Comparison of ENCODE assay signal across 17 cellular contexts in genomic region chr2:181420259-181421130, GRCh38. TPM values are rescaled to one million over a fixed set of nuclear protein-coding genes. Genes with fewer than 3 reads are reported as not detected.
DNase-seq lines count a peak whose midpoint lies in the region; ATAC-seq, FAIRE-seq and TF ChIP-seq lines count a peak whose summit lies in the region.
"Had no signal": no experiment of that assay in that cellular context is flagged by ENCODE, and none has a peak within 500 bp of the region (broad histone marks: within the 10 kb centered on the region; RNA-seq: fewer than 3 reads in every experiment).

No MANE protein-coding gene starts in this region.

- WGBS in H1 (ENCODE audit: extremely low coverage in 1 of 2, insufficient coverage in 1 of 2, insufficient read length in 1 of 2, insufficient replicate concordance in 2 of 2, low coverage in 1 of 2, low lambda C conversion rate in 2 of 2, missing lambda C conversion rate in 1 of 2), 2 experiments, result 78% methylated on average over 6 of the region's 6 CpGs; no CpG with 5 or more reads in 1 of the 2 experiments
- 81% methylated on average over 6 of the region's 6 CpGs for WGBS in thymus

- CTCF ChIA-PET in activated naive CD4-positive, alpha-beta T cell treated with anti-CD3 and anti-CD28 coated beads for 36 hours (lab: Charles Lee), result no interaction called here
- CTCF ChIA-PET in H1 (lab: Charles Lee; ENCODE audit: partially characterized antibody), result interaction anchor here (1.3 to 1.5 kb wide), 2 partner anchors 9 to 11 kb away, joined by 3 to 8 read pairs; no protein-coding TSS in a partner anchor

- no peak overlapping the region for H4K91ac ChIP-seq in H1 (replicated peaks; ENCODE audit: insufficient read length, low read length)

- no peak overlapping the region for H3K18ac ChIP-seq in H1 (ENCODE audit: extremely low read depth, low read length)

- H3K9me3 ChIP-seq in OCI-LY3 (ENCODE audit: insufficient read depth, low read length) (no peaks in the 10 kb centered on the region), H1 (ENCODE audit: insufficient read depth in 2 of 2, low read depth in 1 of 2, low read length in 1 of 2) (no peaks in the 10 kb centered on the region; a peak in 1 of 4 replicates), thymus (ENCODE audit: control insufficient read depth) (no peaks in the 10 kb centered on the region)
- H3K9me3 ChIP-seq: gastroesophageal sphincter, right lobe of liver had no signal

- no peak for TF ChIP-seq RAD21 in H1 (IDR thresholded peaks at IDR 0.05 in 1 of 2, conservative IDR thresholded peaks at IDR 0.05 in 1 of 2; ENCODE audit: low read depth in 2 of 2, low read length in 2 of 2)

- POLR2A ChIA-PET in H1 (lab: Charles Lee; ENCODE audit: partially characterized antibody), result no interaction called here

- H3K56ac ChIP-seq in H1 (replicated peaks; ENCODE audit: insufficient read length, low read depth, low read length), result no peak overlapping the region

- intact Hi-C loops in activated naive CD4-positive, alpha-beta T cell treated with anti-CD3 and anti-CD28 coated beads for 36 hours (cut with micrococcal nuclease), result loop anchor here (5.0 kb wide), 1 partner anchor 37 kb away; the partner anchor contains the start of gene ITGA4
- intact Hi-C loops in left colon (cut with DNase I, micrococcal nuclease), result no loop called here

- no peak overlapping the region for H3K4me3 Mint-ChIP-seq in activated naive CD4-positive, alpha-beta T cell treated with anti-CD3 and anti-CD28 coated beads for 36 hours
- H3K4me3 Mint-ChIP-seq: type B pancreatic cell had no signal

- no peaks in the 10 kb centered on the region for H3K36me3 ChIP-seq in OCI-LY3 (replicated peaks; ENCODE audit: low read depth, low read length)
- no peaks in the 10 kb centered on the region for H3K36me3 ChIP-seq in H1 (ENCODE audit: control insufficient read depth in 2 of 4, insufficient read depth in 4 of 4, low read length in 3 of 4)
- no peaks in the 10 kb centered on the region for H3K36me3 ChIP-seq in thymus (ENCODE audit: control insufficient read depth, insufficient read depth)
- H3K36me3 ChIP-seq: gastroesophageal sphincter, right lobe of liver had no signal

- no peak overlapping the region for H2AK5ac ChIP-seq in H1 (ENCODE audit: low read depth, low read length)

- TF ChIP-seq EP300 in H1 (IDR thresholded peaks at IDR 0.05; ENCODE audit: borderline replicate concordance in 1 of 2, low read depth in 2 of 2, low read length in 2 of 2), result no peak

- no peak overlapping the region for H3K4ac ChIP-seq in H1 (replicated peaks; ENCODE audit: insufficient read length, low read depth, low read length)

- no peak overlapping the region for H2BK120ac ChIP-seq in H1 (replicated peaks; ENCODE audit: low read depth, low read length)

- H3K4me2 ChIP-seq in OCI-LY3 (ENCODE audit: low read length) (peak overlapping the region; percentile 76), H1 (ENCODE audit: insufficient read depth in 1 of 2, low read depth in 2 of 2, low read length in 2 of 2) (no peak overlapping the region)

- H3K27ac ChIP-seq in OCI-LY3 (ENCODE audit: low read length), result peak overlapping the region; percentile 72
- H3K27ac ChIP-seq in H1 (ENCODE audit: low read depth, low read length), result no peak overlapping the region
- peak overlapping the region; percentile 80 for H3K27ac ChIP-seq in thymus (ENCODE audit: low read depth)
- H3K27ac ChIP-seq: gastroesophageal sphincter, right lobe of liver had no signal

- no peak for TF ChIP-seq POLR2A in H1 (IDR thresholded peaks at IDR 0.05; ENCODE audit: control extremely low read depth in 1 of 2, low read depth in 2 of 2, low read length in 2 of 2)

- H2AFZ ChIP-seq in OCI-LY3 (ENCODE audit: low read depth, low read length) (peak overlapping the region; percentile 88), H1 (ENCODE audit: low read length) (peak overlapping the region; percentile 82; the same call in 1 of the 2 replicates)

- H3K27me3 Mint-ChIP-seq in activated naive CD4-positive, alpha-beta T cell treated with anti-CD3 and anti-CD28 coated beads for 36 hours (ENCODE audit: low read depth), result no peaks in the 10 kb centered on the region
- H3K27me3 Mint-ChIP-seq: type B pancreatic cell had no signal

- H4K20me1 ChIP-seq in OCI-LY3 (ENCODE audit: insufficient read depth, low read length) (no peaks in the 10 kb centered on the region), H1 (replicated peaks in 1 of 2; ENCODE audit: control insufficient read depth in 1 of 2, insufficient read depth in 2 of 2, low read length in 2 of 2) (no peaks in the 10 kb centered on the region)

- H3K27ac Mint-ChIP-seq in activated naive CD4-positive, alpha-beta T cell treated with anti-CD3 and anti-CD28 coated beads for 36 hours, result peak overlapping the region; percentile 38
- H3K27ac Mint-ChIP-seq: type B pancreatic cell had no signal

- H3K23ac ChIP-seq in H1 (ENCODE audit: insufficient read length), result no peak overlapping the region

- H2BK5ac ChIP-seq in H1 (ENCODE audit: low read depth, low read length), result no peak overlapping the region

- H4K5ac ChIP-seq in H1 (ENCODE audit: insufficient read length, low read depth, low read length), result no peak overlapping the region

- H3K4me3 ChIP-seq in OCI-LY3 (ENCODE audit: low read length) (peak overlapping the region; percentile 44), H1 (ENCODE audit: extremely low read depth in 1 of 4, insufficient read depth in 2 of 4, low read depth in 3 of 4, low read length in 4 of 4) (no peak overlapping the region), thymus (ENCODE audit: low read length) (no peak overlapping the region)
- H3K4me3 ChIP-seq: gastroesophageal sphincter, right lobe of liver had no signal

- no peak overlapping the region for H3K14ac ChIP-seq in H1 (ENCODE audit: insufficient read length)

- TF ChIP-seq CTCF in OCI-LY3 (IDR thresholded peaks at IDR 0.05; ENCODE audit: low read depth, low read length) (no peak), H1 (IDR thresholded peaks at IDR 0.05; ENCODE audit: control extremely low read depth in 1 of 3, insufficient read depth in 1 of 3, low read depth in 1 of 3, low read length in 3 of 3) (no peak)

- H2BK20ac ChIP-seq in H1 (ENCODE audit: low read length), result no peak overlapping the region

- no peaks in the 10 kb centered on the region for H3K79me2 ChIP-seq in OCI-LY3 (ENCODE audit: low read length)
- H3K79me2 ChIP-seq in H1 (ENCODE audit: control insufficient read depth in 1 of 2, insufficient read depth in 2 of 2, low read length in 2 of 2), result no peaks in the 10 kb centered on the region

- H3K9ac ChIP-seq in OCI-LY3 (ENCODE audit: low read length) (peak overlapping the region; percentile 14; the same call in 1 of the 2 replicates), H1 (replicated peaks in 1 of 4; ENCODE audit: extremely low read depth in 1 of 4, low read depth in 3 of 4, low read length in 3 of 4) (no peak overlapping the region)

- peaks cover 33% of the 10 kb centered on the region for H3K4me1 ChIP-seq in OCI-LY3 (ENCODE audit: low read length)
- no peaks in the 10 kb centered on the region for H3K4me1 ChIP-seq in H1 (replicated peaks in 1 of 4; ENCODE audit: control insufficient read depth in 3 of 4, insufficient read depth in 4 of 4, low read length in 3 of 4)
- peaks cover 12% of the 10 kb centered on the region for H3K4me1 ChIP-seq in thymus (ENCODE audit: control insufficient read depth, insufficient read depth, low read length)
- H3K4me1 ChIP-seq: gastroesophageal sphincter, right lobe of liver had no signal

- H2BK12ac ChIP-seq in H1 (ENCODE audit: low read depth, low read length), result no peak overlapping the region

- no peaks in the 10 kb centered on the region for H3K36me3 Mint-ChIP-seq in activated naive CD4-positive, alpha-beta T cell treated with anti-CD3 and anti-CD28 coated beads for 36 hours (ENCODE audit: low read depth)
- H3K36me3 Mint-ChIP-seq: type B pancreatic cell had no signal

- no peak overlapping the region for H2BK15ac ChIP-seq in H1 (ENCODE audit: low read length)

- peak; percentile 13 for DNase-seq in activated naive CD4-positive, alpha-beta T cell treated with anti-CD3 and anti-CD28 coated beads for 36 hours
- DNase-seq in activated naive CD4-positive, alpha-beta T cell treated with anti-CD3 and anti-CD28 coated beads, Interleukin-2, amount 50 U/mL, for 16 hours, result no peak
- DNase-seq in H1 (ENCODE audit: low read depth in 1 of 2, low spot score in 2 of 2) (no peak), hepatic stellate cell (ENCODE audit: low spot score) (no peak), left colon (no peak)
- DNase-seq: IMR-90; mammary epithelial cell; NCI-H1105 treated with DMSO at 0.1 percent for 48 hours; NCI-H2171 treated with DMSO at 0.1 percent for 48 hours; NK-92 treated with Interleukin-12 subunit alpha and Interleukin-12 subunit beta, amount 100 ng/mL, for 24 hours; right lobe of liver; stimulated activated CD4-positive, alpha-beta T cell treated with anti-CD3 and anti-CD28 coated beads, Interleukin-2, amount 100 ng/mL, for 24 hours had no signal

- FAIRE-seq in H1 (lab: Jason Lieb, UNC), result no peak

- peaks cover 24% of the 10 kb centered on the region for H3K4me1 Mint-ChIP-seq in activated naive CD4-positive, alpha-beta T cell treated with anti-CD3 and anti-CD28 coated beads for 36 hours (ENCODE audit: low read depth)

- no peaks in the 10 kb centered on the region for H3K79me1 ChIP-seq in H1 (ENCODE audit: low read depth, low read length)

- peaks cover 14% of the 10 kb centered on the region for H3K9me3 Mint-ChIP-seq in activated naive CD4-positive, alpha-beta T cell treated with anti-CD3 and anti-CD28 coated beads for 36 hours

- no peak for ATAC-seq in left colon
- ATAC-seq in HG03108 (IDR thresholded peaks at IDR 0.05; ENCODE audit: unreplicated experiment), result no peak
- ATAC-seq: gastroesophageal sphincter had no signal

- H3K23me2 ChIP-seq in H1 (ENCODE audit: low read depth, low read length), result no peaks in the 10 kb centered on the region

- no peaks in the 10 kb centered on the region for H3K27me3 ChIP-seq in OCI-LY3 (ENCODE audit: low read depth, low read length)
- no peaks in the 10 kb centered on the region for H3K27me3 ChIP-seq in H1 (replicated peaks in 1 of 4; ENCODE audit: control insufficient read depth in 3 of 4, extremely low read depth in 1 of 4, insufficient read depth in 3 of 4, low read length in 3 of 4)
- no peaks in the 10 kb centered on the region for H3K27me3 ChIP-seq in thymus (ENCODE audit: control insufficient read depth, insufficient read depth)
- H3K27me3 ChIP-seq: gastroesophageal sphincter, right lobe of liver had no signal

- H4K8ac ChIP-seq in H1 (ENCODE audit: extremely low read depth, insufficient read depth, low read length), result no peak overlapping the region; the same call in 1 of the 2 replicates

RNA-seq across cellular contexts. Expression of gene ITGA4, which starts 36.7 kb away (rescaled TPM):
- total RNA-seq in activated naive CD4-positive, alpha-beta T cell treated with anti-CD3 and anti-CD28 coated beads for 36 hours, result 10 to 100 TPM; 26.6 to 27.8 TPM
- 2.0 and 2.1 TPM in 2 replicates for total RNA-seq in H1 (2021; fragmentation: NEBNext Ultra II Directional; extraction: Animal tissue kit (Norgen Biotek cat#: 25700))
- polyA plus RNA-seq in H1 (2011; rRNA removed) (0.60 and 0.63 TPM in 2 replicates), thymus (40.3 TPM)
- polyA plus RNA-seq in H1 (2011; cell fraction: cytosol; rRNA removed), result 0.65 TPM
- polyA plus RNA-seq in H1 (2011; cell fraction: nucleus; rRNA removed), result 1.8 TPM
- polyA plus RNA-seq in H1 (2012, experiment 1 of 2), result 1.2 to 1.9 TPM (median 1.5 TPM) in 4 replicates
- 0.17 TPM for polyA plus RNA-seq in H1 (2012, experiment 2 of 2)
- 4.1 TPM for polyA plus RNA-seq in H1 (2013, experiment 1 of 2)
- polyA plus RNA-seq in H1 (2013, experiment 2 of 2), result 3.6 TPM
- 2.2 and 2.3 TPM in 2 replicates for polyA minus RNA-seq in H1 (2011; rRNA and poly(A)+ RNA removed)
- 0.81 TPM for polyA minus RNA-seq in H1 (2011; cell fraction: cytosol; rRNA and poly(A)+ RNA removed)
- 6.8 TPM for polyA minus RNA-seq in H1 (2011; cell fraction: nucleus; rRNA and poly(A)+ RNA removed)
- 10 to 100 TPM in 1 of 2 donors, 1 to 10 TPM in 1; 3.0 to 12.0 TPM for total RNA-seq in left colon
